Comparison of ENCODE assay signal across 22 cellular contexts in genomic region chr3:35409991-35410390, GRCh38.
"Had no signal": no experiment of that assay in that cellular context is flagged by ENCODE, and none has a peak within 500 bp of the region (broad histone marks: within the 10 kb centered on the region; RNA-seq: fewer than 3 reads in every experiment).

No MANE protein-coding gene starts in this region.

- H2AFZ ChIP-seq: PC-9 had no signal

- H3K36me3 ChIP-seq: Peyer's patch, SJCRH30 had no signal

- H3K4me2 ChIP-seq: PC-9 had no signal

- H3K9me3 ChIP-seq: Peyer's patch, SJCRH30 had no signal

- ATAC-seq: Right ventricle myocardium inferior, SK-N-SH treated with all-trans-retinoic acid at 6 μM for 48 hours had no signal

- H3K27ac ChIP-seq: PC-9, Peyer's patch, SJCRH30 had no signal

- DNase-seq: KBM-7, MV-4-11, NCI-H1048, NCI-H1105, NCI-H1417, NCI-H1436 treated with DMSO at 0.1 percent for 48 hours, NCI-H1694, NCI-H187 treated with DMSO at 0.1 percent for 48 hours, NCI-H2029 treated with DMSO at 0.1 percent for 48 hours, NCI-H226, NCI-H446, NCI-H510A, NCI-H524 treated with DMSO at 0.1 percent for 48 hours, NCI-H69, NCI-H774, OCI-M1, PC-9, Peyer's patch, SHP77 treated with DMSO at 0.1 percent for 48 hours, SJCRH30 had no signal

- H3K27me3 ChIP-seq: Peyer's patch, SJCRH30 had no signal

- H3K4me3 ChIP-seq: PC-9, Peyer's patch, SJCRH30 had no signal

- H3K4me1 ChIP-seq: Peyer's patch had no signal
